Comparison of ENCODE assay signal across 7 cellular contexts in genomic region chr6:82246370-82246769, GRCh38. TPM values are rescaled to one million over a fixed set of nuclear protein-coding genes. Genes with fewer than 3 reads are reported as not detected.
DNase-seq lines count a peak whose midpoint lies in the region; ATAC-seq and TF ChIP-seq lines count a peak whose summit lies in the region.

No MANE protein-coding gene starts in this region.

- H3K27ac Mint-ChIP-seq in activated CD4-positive, alpha-beta memory T cell treated with anti-CD3 and anti-CD28 coated beads for 36 hours: peak overlapping the region; percentile 90
- peak overlapping the region; percentile 99 for H3K27ac Mint-ChIP-seq in stimulated activated memory B cell treated with anti-CD40 and anti-IgM and Interleukin-4, amounts not matched to agents 10 μg/mL and 1 μg/mL and 100 μg/mL, for 72 hours

- H3K9me3 ChIP-seq in HEK293 (ENCODE audit: control insufficient read depth, insufficient read depth, low read depth, low read length): no peaks in the 10 kb centered on the region
- H3K9me3 ChIP-seq in right cardiac atrium (ENCODE audit: control insufficient read depth, low read length): no peaks in the 10 kb centered on the region

- H3K4me1 ChIP-seq in HEK293 (ENCODE audit: control insufficient read depth, insufficient read depth, low read length) (peaks cover 10% of the 10 kb centered on the region; the same call in 1 of the 2 replicates), right cardiac atrium (ENCODE audit: control insufficient read depth, insufficient read depth, low read length) (no peaks in the 10 kb centered on the region)

- H3K4me3 Mint-ChIP-seq in activated CD4-positive, alpha-beta memory T cell treated with anti-CD3 and anti-CD28 coated beads for 36 hours: peak overlapping the region; percentile 89
- H3K4me3 Mint-ChIP-seq in stimulated activated memory B cell treated with anti-CD40 and anti-IgM and Interleukin-4, amounts not matched to agents 10 μg/mL and 1 μg/mL and 100 μg/mL, for 72 hours: peak overlapping the region; percentile 91

- H3K27ac ChIP-seq in HEK293 (ENCODE audit: extremely low read depth, low read depth, low read length): peak overlapping the region; percentile 84
- H3K27ac ChIP-seq in right cardiac atrium (ENCODE audit: low read length): no peak overlapping the region

- peaks cover 0 to 16% of the 10 kb centered on the region in 2 experiments; a peak in 2 of 3 replicates for H3K36me3 ChIP-seq in HEK293 (ENCODE audit: control insufficient read depth in 2 of 2, insufficient read depth in 1 of 2, low read length in 2 of 2)

- CTCF ChIA-PET in HEK293 (lab: Yijun Ruan, JAX): interaction anchor here (1.7 to 3.8 kb wide), 2 partner anchors 24 to 820 kb away, joined by 8 to 19 read pairs; partner anchors contain the start of gene UBE3D
- CTCF ChIA-PET in activated CD4-positive, alpha-beta memory T cell treated with anti-CD3 and anti-CD28 coated beads for 36 hours (lab: Charles Lee): interaction anchor here (0.6 to 3.3 kb wide), 4 partner anchors 14 to 970 kb away, joined by 3 to 30 read pairs (median 4); partner anchors contain the start of genes DOP1A and UBE3D

- 84% methylated on average over 12 of the region's 12 CpGs for WGBS in right cardiac atrium

- H3K4me1 Mint-ChIP-seq in activated CD4-positive, alpha-beta memory T cell treated with anti-CD3 and anti-CD28 coated beads for 36 hours (ENCODE audit: low read depth): peaks cover 34% of the 10 kb centered on the region
- H3K4me1 Mint-ChIP-seq in stimulated activated memory B cell treated with anti-CD40 and anti-IgM and Interleukin-4, amounts not matched to agents 10 μg/mL and 1 μg/mL and 100 μg/mL, for 72 hours: peaks cover 45% of the 10 kb centered on the region

- no peaks in the 10 kb centered on the region for H3K9me3 Mint-ChIP-seq in activated CD4-positive, alpha-beta memory T cell treated with anti-CD3 and anti-CD28 coated beads for 36 hours
- no peaks in the 10 kb centered on the region for H3K9me3 Mint-ChIP-seq in stimulated activated memory B cell treated with anti-CD40 and anti-IgM and Interleukin-4, amounts not matched to agents 10 μg/mL and 1 μg/mL and 100 μg/mL, for 72 hours

- no peaks in the 10 kb centered on the region for H3K27me3 ChIP-seq in right cardiac atrium (ENCODE audit: control insufficient read depth, insufficient read depth)

- H3K36me3 Mint-ChIP-seq in activated CD4-positive, alpha-beta memory T cell treated with anti-CD3 and anti-CD28 coated beads for 36 hours: peaks cover 8% of the 10 kb centered on the region
- peaks cover 13% of the 10 kb centered on the region for H3K36me3 Mint-ChIP-seq in stimulated activated memory B cell treated with anti-CD40 and anti-IgM and Interleukin-4, amounts not matched to agents 10 μg/mL and 1 μg/mL and 100 μg/mL, for 72 hours

- TF ChIP-seq CTCF in HEK293 (tag by site-specific recombination; IDR thresholded peaks at IDR 0.05): no peak

- DNase-seq in activated CD4-positive, alpha-beta memory T cell treated with anti-CD3 and anti-CD28 coated beads for 36 hours: no peak
- DNase-seq in right cardiac atrium (peak in 1 of 3 donors; percentile 39), NCI-H82 treated with DMSO at 0.1 percent for 48 hours (lab: John Stamatoyannopoulos, UW; ENCODE audit: unreplicated experiment) (no peak)

- H3K4me3 ChIP-seq in HEK293 (ENCODE audit: low read depth, low read length) (peak overlapping the region; percentile 78), right cardiac atrium (ENCODE audit: low read length) (peak overlapping the region; percentile 76)

- ATAC-seq in right cardiac atrium (no peak), GM18498 (IDR thresholded peaks at IDR 0.05; ENCODE audit: unreplicated experiment) (no peak), GM18907 (IDR thresholded peaks at IDR 0.05; ENCODE audit: unreplicated experiment) (no peak)
- no peak for ATAC-seq in stimulated activated memory B cell treated with anti-CD40 and anti-IgM and Interleukin-4, amounts not matched to agents 10 μg/mL and 1 μg/mL and 100 μg/mL, for 72 hours

- POLR2A ChIA-PET in HEK293 (lab: Yijun Ruan, JAX): interaction anchor here (1.2 to 1.3 kb wide), 2 partner anchors 9 to 117 kb away, joined by 3 to 5 read pairs; partner anchors contain the start of gene TPBG
- POLR2A ChIA-PET in activated CD4-positive, alpha-beta memory T cell treated with anti-CD3 and anti-CD28 coated beads for 36 hours (lab: Charles Lee): no interaction called here

- no peaks in the 10 kb centered on the region for H3K27me3 Mint-ChIP-seq in activated CD4-positive, alpha-beta memory T cell treated with anti-CD3 and anti-CD28 coated beads for 36 hours
- H3K27me3 Mint-ChIP-seq in stimulated activated memory B cell treated with anti-CD40 and anti-IgM and Interleukin-4, amounts not matched to agents 10 μg/mL and 1 μg/mL and 100 μg/mL, for 72 hours: no peaks in the 10 kb centered on the region

- intact Hi-C loops in activated CD4-positive, alpha-beta memory T cell treated with anti-CD3 and anti-CD28 coated beads for 36 hours (cut with micrococcal nuclease): loop anchor here (2.0 kb wide), 1 partner anchor 494 kb away; the partner anchor contains the start of gene TENT5A
- intact Hi-C loops in right cardiac atrium (cut with DNase I): no loop called here

TF ChIP-seq in HEK293, 187 proteins besides CTCF, POLR2A, EP300 and RAD21 (continues in another document):
- TF ChIP-seq ZBTB48 (tag by site-specific recombination; IDR thresholded peaks at IDR 0.05) (no peak), HIC1 (tag by site-specific recombination; IDR thresholded peaks at IDR 0.05) (no peak), PRDM6 (tag by site-specific recombination; IDR thresholded peaks at IDR 0.05) (no peak), ZNF37A (tag by site-specific recombination; IDR thresholded peaks at IDR 0.05) (0 out of 2 replicates have a peak, but pooled peaks have one; percentile 17), ZNF560 (tag by site-specific recombination; IDR thresholded peaks at IDR 0.05; ENCODE audit: borderline replicate concordance) (no peak), ZBTB26 (tag by site-specific recombination; optimal IDR thresholded peaks at IDR 0.05) (no peak), KLF7 (tag by site-specific recombination; IDR thresholded peaks at IDR 0.05; ENCODE audit: borderline replicate concordance) (no peak), ZBTB1 (tag by site-specific recombination; IDR thresholded peaks at IDR 0.05) (no peak), EGR2 (tag by site-specific recombination; IDR thresholded peaks at IDR 0.05; ENCODE audit: low read depth) (0 out of 2 replicates have a peak, but pooled peaks have one; percentile 13), GLI4 (tag by site-specific recombination; IDR thresholded peaks at IDR 0.05) (no peak), ZNF24 (tag by site-specific recombination; IDR thresholded peaks at IDR 0.05) (no peak), AEBP2 (tag by site-specific recombination; IDR thresholded peaks at IDR 0.05; ENCODE audit: borderline replicate concordance) (no peak)

RNA-seq across cellular contexts. Expression of gene IBTK, which starts 1.2 kb away (rescaled TPM):
- total RNA-seq in activated CD4-positive, alpha-beta memory T cell treated with anti-CD3 and anti-CD28 coated beads for 36 hours: 10 to 100 TPM; 30.7 to 32.1 TPM
- total RNA-seq in right cardiac atrium: 10 to 100 TPM; 24.2 to 39.1 (median 27.0) TPM
- polyA plus RNA-seq in right cardiac atrium: 16.9 TPM
